Comparison of ENCODE assay signal across 8 cellular contexts in genomic region chr14:77593501-77593911, GRCh38. TPM values are rescaled to one million over a fixed set of nuclear protein-coding genes. Genes with fewer than 3 reads are reported as not detected.
DNase-seq lines count a peak whose midpoint lies in the region; ATAC-seq, FAIRE-seq and TF ChIP-seq lines count a peak whose summit lies in the region.

No MANE protein-coding gene starts in this region.

- peak overlapping the region; percentile 67 for H3K4me3 Mint-ChIP-seq in activated naive CD8-positive, alpha-beta T cell treated with anti-CD3 and anti-CD28 coated beads for 36 hours

- peaks cover 29% of the 10 kb centered on the region for H3K36me3 ChIP-seq in KOPT-K1 (ENCODE audit: insufficient read depth, low read length)
- peaks cover 27% of the 10 kb centered on the region for H3K36me3 ChIP-seq in neutrophil

- no peak for FAIRE-seq in urothelium cell line (lab: Jason Lieb, UNC)

- peaks cover 30% of the 10 kb centered on the region for H3K36me3 Mint-ChIP-seq in activated naive CD8-positive, alpha-beta T cell treated with anti-CD3 and anti-CD28 coated beads for 36 hours

- no peaks in the 10 kb centered on the region for H3K27me3 ChIP-seq in neutrophil

- H3K27ac Mint-ChIP-seq in activated naive CD8-positive, alpha-beta T cell treated with anti-CD3 and anti-CD28 coated beads for 36 hours, result peak overlapping the region; percentile 89

- peak; percentile 74 for DNase-seq in EH (ENCODE audit: low read depth)
- DNase-seq in activated naive CD8-positive, alpha-beta T cell treated with anti-CD3 and anti-CD28 coated beads for 36 hours, result no peak
- DNase-seq in iPS-NIHi7 (ENCODE audit: extremely low spot score), result no peak
- no peak for DNase-seq in SHP77 treated with DMSO at 0.1 percent for 48 hours (lab: John Stamatoyannopoulos, UW)
- no peak for DNase-seq in urothelium cell line (ENCODE audit: low spot score)

- peaks cover 43% of the 10 kb centered on the region for H3K4me1 Mint-ChIP-seq in activated naive CD8-positive, alpha-beta T cell treated with anti-CD3 and anti-CD28 coated beads for 36 hours

- no peak for TF ChIP-seq CTCF in neutrophil (IDR thresholded peaks at IDR 0.05)

- no peaks in the 10 kb centered on the region for H3K27me3 Mint-ChIP-seq in activated naive CD8-positive, alpha-beta T cell treated with anti-CD3 and anti-CD28 coated beads for 36 hours

- H3K9me3 ChIP-seq in KOPT-K1 (ENCODE audit: insufficient read depth, low read length, poor library complexity, severe bottlenecking) (no peaks in the 10 kb centered on the region), neutrophil (no peaks in the 10 kb centered on the region)

- H3K27ac ChIP-seq in KOPT-K1 (ENCODE audit: low read depth, low read length, poor library complexity, severe bottlenecking) (peak overlapping the region; percentile 45), neutrophil (peak overlapping the region; percentile 88)

- H3K4me1 ChIP-seq in neutrophil (ENCODE audit: control insufficient read depth in 1 of 2, insufficient read depth in 1 of 2, low read depth in 1 of 2, low read length in 1 of 2), result peaks cover 64 to 70% of the 10 kb centered on the region in 2 experiments

- ATAC-seq in GM21423 (IDR thresholded peaks at IDR 0.05; ENCODE audit: unreplicated experiment), result peak; percentile 73

- H3K9me3 Mint-ChIP-seq in activated naive CD8-positive, alpha-beta T cell treated with anti-CD3 and anti-CD28 coated beads for 36 hours, result no peaks in the 10 kb centered on the region

- H3K4me3 ChIP-seq in neutrophil (ENCODE audit: low read depth in 1 of 2, low read length in 1 of 2), result peak overlapping the region; percentile 5 to 49

RNA-seq across cellular contexts. Expression of gene SPTLC2, which starts 22.9 kb away (rescaled TPM):
- 10 to 100 TPM; 30.7 to 36.2 TPM for total RNA-seq in activated naive CD8-positive, alpha-beta T cell treated with anti-CD3 and anti-CD28 coated beads for 36 hours
